In the genomic region with DNA sequence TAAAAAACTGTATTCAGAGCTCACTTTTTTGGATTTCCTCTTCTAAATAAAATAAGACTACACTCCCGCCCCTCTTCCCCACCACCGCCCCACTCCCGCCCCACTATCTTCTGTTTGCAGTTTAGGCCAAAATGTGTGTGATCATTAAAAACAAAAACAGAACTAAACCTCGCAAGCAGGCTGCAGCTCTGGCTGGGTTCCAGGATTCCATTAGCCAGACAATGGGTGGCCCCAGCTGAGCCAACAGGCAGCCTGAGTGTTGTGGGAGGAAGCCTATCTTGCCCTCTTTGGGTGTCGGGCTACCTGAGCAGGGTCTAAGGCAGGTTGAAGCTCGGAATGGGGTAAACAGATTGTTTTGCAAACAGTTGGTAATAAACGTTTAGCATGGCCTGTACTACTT, we compare ENCODE assay signal across 9 cellular contexts. TPM values are rescaled to one million over a fixed set of nuclear protein-coding genes. Genes with fewer than 3 reads are reported as not detected.
DNase-seq lines count a peak whose midpoint lies in the region; ATAC-seq and TF ChIP-seq lines count a peak whose summit lies in the region.
"Had no signal": no experiment of that assay in that cellular context is flagged by ENCODE, and none has a peak within 500 bp of the region (broad histone marks: within the 10 kb centered on the region; RNA-seq: fewer than 3 reads in every experiment).

No MANE protein-coding gene starts in this region.

- no peaks in the 10 kb centered on the region for H3K27me3 ChIP-seq in transverse colon

- DNase-seq in AG10803 (ENCODE audit: low read depth) (peak; percentile 34), NCI-H1105 (lab: John Stamatoyannopoulos, UW) (peak; percentile 92), UCSD-AML1 (lab: John Stamatoyannopoulos, UW; ENCODE audit: unreplicated experiment) (peak; percentile 7), hypothalamus (lab: John Stamatoyannopoulos, UW) (peak in 35 of 51 donors; percentile 3 to 59 (median 22)), transverse colon (peak; percentile 45), nephron progenitor cell (no peak)

- H3K9me3 Mint-ChIP-seq in nephron progenitor cell = no peaks in the 10 kb centered on the region
- H3K9me3 Mint-ChIP-seq: memory B cell had no signal

- H3K36me3 ChIP-seq in transverse colon = no peaks in the 10 kb centered on the region

- no peaks in the 10 kb centered on the region for H3K9me3 ChIP-seq in transverse colon

- TF ChIP-seq EP300 in transverse colon (IDR thresholded peaks at IDR 0.05; ENCODE audit: low read depth) = no peak

- no peaks in the 10 kb centered on the region for H3K36me3 Mint-ChIP-seq in nephron progenitor cell (ENCODE audit: low read depth)
- H3K36me3 Mint-ChIP-seq: memory B cell had no signal

- no peak overlapping the region for H3K27ac ChIP-seq in transverse colon

- TF ChIP-seq CTCF in AG10803 (conservative IDR thresholded peaks at IDR 0.05; ENCODE audit: low read length) (no peak), transverse colon (IDR thresholded peaks at IDR 0.05) (no peak), nephron progenitor cell (IDR thresholded peaks at IDR 0.05) (no peak)

- H3K4me1 ChIP-seq in transverse colon = peaks cover 0 to 12% (median 0%) of the 10 kb centered on the region in 4 donors

- no peak for TF ChIP-seq POLR2A in transverse colon (IDR thresholded peaks at IDR 0.05)

- H3K27ac Mint-ChIP-seq in nephron progenitor cell = no peak overlapping the region
- H3K27ac Mint-ChIP-seq: memory B cell had no signal

- H3K4me3 Mint-ChIP-seq in nephron progenitor cell = no peak overlapping the region
- H3K4me3 Mint-ChIP-seq: memory B cell had no signal

- H3K4me1 Mint-ChIP-seq in nephron progenitor cell = peaks cover 11% of the 10 kb centered on the region

- intact Hi-C loops in transverse colon (cut with DNase I; ENCODE audit: low total_unique reads) = loop anchor here (5.0 kb wide), 1 partner anchor 157 kb away; the partner anchor contains the start of gene SCIN

- H3K4me3 ChIP-seq in AG10803 (ENCODE audit: low read length) = no peak overlapping the region
- no peak overlapping the region for H3K4me3 ChIP-seq in transverse colon

- ATAC-seq in HG02798 (IDR thresholded peaks at IDR 0.05; ENCODE audit: poor library complexity, unreplicated experiment) (no peak), HG02885 (IDR thresholded peaks at IDR 0.05; ENCODE audit: poor library complexity, unreplicated experiment) (no peak)

- whole genome bisulfite sequencing in transverse colon (ENCODE audit: low coverage in 1 of 2), 2 donors = 63 to 76% methylated on average over 3 to 7 of the region's 7 CpGs

- in situ Hi-C loops in transverse colon (cut with MboI; ENCODE audit: low pct_ligation_motif_present in 1 of 4, low pct_unique_long_range_greater_than_20kb in 1 of 4, low sequenced_read_pairs in 3 of 4) = no loop called here

- H3K27me3 Mint-ChIP-seq in nephron progenitor cell (ENCODE audit: low read depth, poor library complexity) = peaks cover 3% of the 10 kb centered on the region
- H3K27me3 Mint-ChIP-seq: memory B cell had no signal

RNA-seq across cellular contexts. Expression of gene ARL4A, which starts 41.7 kb away (rescaled TPM):
- 100 to 1,000 TPM in 1 of 4 donors, 10 to 100 TPM in 3; 10.5 to 135 (median 74.9) TPM for total RNA-seq in transverse colon
